8 cellular contexts compared by ENCODE assay signal in genomic region chr4:109815151-109816081, GRCh38. TPM values are rescaled to one million over a fixed set of nuclear protein-coding genes. Genes with fewer than 3 reads are reported as not detected.
DNase-seq lines count a peak whose midpoint lies in the region; ATAC-seq and TF ChIP-seq lines count a peak whose summit lies in the region.

Gene GAR1, plus strand, starts transcription at chr4:109815762. Its CDS starts 403 bp downstream, at chr4:109816165.

- peak within 1 kb of the TSS; percentile 72 to 92 (median 89) for H3K27ac ChIP-seq in BLaER1 treated with 17β-estradiol and CSF1 and Interleukin-3, amounts not matched to agents 10 nM and 100 nM
- peak within 1 kb of the TSS; percentile 86 to 88 for H3K27ac ChIP-seq in left lung

- peaks cover 22 to 27% (median 24%) of the 10 kb centered on the region in 10 experiments for H3K4me1 ChIP-seq in BLaER1 treated with 17β-estradiol and CSF1 and Interleukin-3, amounts not matched to agents 10 nM and 100 nM
- peaks cover 12% of the 10 kb centered on the region in 2 donors for H3K4me1 ChIP-seq in left lung

- H3K36me3 Mint-ChIP-seq in dendritic cell treated with granulocyte-macrophage colony-stimulating factor and Interleukin-4, amounts not matched to agents 40 ng/mL and 50 ng/mL, for 4 days (ENCODE audit: low read depth), result peaks cover 44% of the 10 kb centered on the region

- H3K27me3 ChIP-seq in BLaER1 treated with 17β-estradiol and CSF1 and Interleukin-3, amounts not matched to agents 10 nM and 100 nM, result no peaks in the 10 kb centered on the region
- no peaks in the 10 kb centered on the region for H3K27me3 ChIP-seq in left lung

- no peaks in the 10 kb centered on the region for H3K9me3 ChIP-seq in BLaER1 treated with 17β-estradiol and CSF1 and Interleukin-3, amounts not matched to agents 10 nM and 100 nM (replicated peaks in 1 of 11)
- H3K9me3 ChIP-seq in left lung, result no peaks in the 10 kb centered on the region

- intact Hi-C loops in dendritic cell treated with granulocyte-macrophage colony-stimulating factor and Interleukin-4, amounts not matched to agents 40 ng/mL and 50 ng/mL, for 4 days (cut with micrococcal nuclease), result loop anchor here (1.0 to 10.0 kb wide), 5 partner anchors 85 to 1191 kb away; partner anchors contain the start of genes CASP6, MCUB, PLA2G12A and RPL34
- intact Hi-C loops in left lung (cut with DNase I), result no loop called here

- peak within 1 kb of the TSS; percentile 76 to 93 (median 86) for H3K4me3 ChIP-seq in BLaER1 treated with 17β-estradiol and CSF1 and Interleukin-3, amounts not matched to agents 10 nM and 100 nM
- peak within 1 kb of the TSS; percentile 79 to 84 for H3K4me3 ChIP-seq in left lung

- H3K36me3 ChIP-seq in BLaER1 treated with 17β-estradiol and CSF1 and Interleukin-3, amounts not matched to agents 10 nM and 100 nM, result peaks cover 17 to 34% (median 30%) of the 10 kb centered on the region in 11 experiments
- peaks cover 0 to 19% of the 10 kb centered on the region in 2 donors for H3K36me3 ChIP-seq in left lung

- peaks cover 0 to 36% (median 5%) of the 10 kb centered on the region in 11 experiments; a peak in 10 of 22 replicates for H4K20me1 ChIP-seq in BLaER1 treated with 17β-estradiol and CSF1 and Interleukin-3, amounts not matched to agents 10 nM and 100 nM

- H3K9me3 Mint-ChIP-seq in dendritic cell treated with granulocyte-macrophage colony-stimulating factor and Interleukin-4, amounts not matched to agents 40 ng/mL and 50 ng/mL, for 4 days, result no peaks in the 10 kb centered on the region

- peak within 1 kb of the TSS; percentile 78 to 93 (median 85) for H3K4me2 ChIP-seq in BLaER1 treated with 17β-estradiol and CSF1 and Interleukin-3, amounts not matched to agents 10 nM and 100 nM

- H3K9ac ChIP-seq in BLaER1 treated with 17β-estradiol and CSF1 and Interleukin-3, amounts not matched to agents 10 nM and 100 nM, result peak within 1 kb of the TSS; percentile 79 to 90 (median 87)

- H3K27ac Mint-ChIP-seq in dendritic cell treated with granulocyte-macrophage colony-stimulating factor and Interleukin-4, amounts not matched to agents 40 ng/mL and 50 ng/mL, for 4 days, result peak within 1 kb of the TSS; percentile 93

- H3K27me3 Mint-ChIP-seq in dendritic cell treated with granulocyte-macrophage colony-stimulating factor and Interleukin-4, amounts not matched to agents 40 ng/mL and 50 ng/mL, for 4 days, result no peaks in the 10 kb centered on the region

- TF ChIP-seq CTCF in left lung (IDR thresholded peaks at IDR 0.05), result no peak

- peaks cover 46% of the 10 kb centered on the region for H3K4me1 Mint-ChIP-seq in dendritic cell treated with granulocyte-macrophage colony-stimulating factor and Interleukin-4, amounts not matched to agents 40 ng/mL and 50 ng/mL, for 4 days (ENCODE audit: low read depth)

- H3K4me3 Mint-ChIP-seq in dendritic cell treated with granulocyte-macrophage colony-stimulating factor and Interleukin-4, amounts not matched to agents 40 ng/mL and 50 ng/mL, for 4 days, result peak within 1 kb of the TSS; percentile 89

- DNase-seq in NCI-H748 (lab: John Stamatoyannopoulos, UW; ENCODE audit: unreplicated experiment), result peak; percentile 91
- DNase-seq in activated CD4-positive, alpha-beta T cell treated with anti-CD3 and anti-CD28 coated beads, Interleukin-2, amount 50 U/mL, for 1 hour, result peak; percentile 81
- peak; percentile 94 to 95 for DNase-seq in left lung
- DNase-seq in stimulated activated CD4-positive, alpha-beta T cell treated with anti-CD3 and anti-CD28 coated beads, Interleukin-2, amount 100 ng/mL, for 48 hours, result peak; percentile 76 to 79

- ATAC-seq in GM19351 (IDR thresholded peaks at IDR 0.05; ENCODE audit: unreplicated experiment) (peak; percentile 98), HG03521 (IDR thresholded peaks at IDR 0.05; ENCODE audit: unreplicated experiment) (peak; percentile 99), left lung (peak; percentile 98)

RNA-seq across cellular contexts. Expression of gene GAR1, which starts in this region (rescaled TPM):
- total RNA-seq in left lung, result 10 to 100 TPM; 11.2 to 15.3 TPM

Comparison
In these comparisons a context has a peak if more than half of its experiments do, and no peak if none do; other contexts are left out.
1. Peak in every context shown above with its lines: DNase-seq, ATAC-seq, H3K4me3 ChIP-seq and H3K27ac ChIP-seq.